In the genomic region with DNA sequence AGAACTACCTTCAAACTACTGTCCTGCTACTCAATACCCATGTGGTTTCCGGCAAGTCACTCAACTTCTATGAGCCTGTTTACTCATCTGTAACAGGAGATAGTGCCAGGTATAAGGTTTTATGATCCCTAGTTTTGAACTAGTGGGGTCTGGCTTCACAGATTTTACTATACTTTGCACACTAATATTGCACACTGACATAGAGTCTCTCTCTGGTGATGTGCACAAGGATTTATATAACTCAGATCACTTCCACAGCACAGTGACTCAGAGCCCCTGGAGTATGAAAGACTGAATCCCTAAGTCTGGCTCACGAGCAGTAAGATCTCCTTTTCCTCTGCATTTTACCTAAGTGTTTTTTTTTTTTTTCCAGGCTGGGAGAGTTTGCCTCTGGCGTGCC, we compare ENCODE assay signal across 17 cellular contexts.
A peak's percentile ranks its signal among the peaks of the same experiment; 100 is the strongest.
DNase-seq lines count a peak whose midpoint lies in the region; ATAC-seq, FAIRE-seq and TF ChIP-seq lines count a peak whose summit lies in the region.
"Had no signal": no experiment of that assay in that cellular context is flagged by ENCODE, and none has a peak within 500 bp of the region (broad histone marks: within the 10 kb centered on the region; RNA-seq: fewer than 3 reads in every experiment).

No MANE protein-coding gene starts in this region.

- H2BK120ac ChIP-seq in H1 (replicated peaks; ENCODE audit: low read depth, low read length): no peak overlapping the region
- no peak overlapping the region for H2BK120ac ChIP-seq in mesendoderm (ENCODE audit: low read depth, low read length)

- POLR2A ChIA-PET in PC-3 (lab: Charles Lee; ENCODE audit: unreplicated experiment): interaction anchor here (0.6 to 1.0 kb wide), 5 partner anchors 10 to 113 kb away, joined by 3 to 12 read pairs (median 4); no protein-coding TSS in a partner anchor
- POLR2A ChIA-PET in H1 (lab: Charles Lee; ENCODE audit: partially characterized antibody): interaction anchor here (0.7 to 2.3 kb wide), 3 partner anchors 11 to 314 kb away, joined by 3 to 6 read pairs (median 3); no protein-coding TSS in a partner anchor

- no peak overlapping the region for H4K5ac ChIP-seq in H1 (ENCODE audit: insufficient read length, low read depth, low read length)
- H4K5ac ChIP-seq in mesendoderm (ENCODE audit: low read length): no peak overlapping the region

- H4K91ac ChIP-seq in H1 (replicated peaks; ENCODE audit: insufficient read length, low read length): no peak overlapping the region

- H3K27me3 ChIP-seq in PC-3 (ENCODE audit: low read length): no peaks in the 10 kb centered on the region
- H3K27me3 ChIP-seq in H1 (replicated peaks in 1 of 4; ENCODE audit: control insufficient read depth in 3 of 4, extremely low read depth in 1 of 4, insufficient read depth in 3 of 4, low read length in 3 of 4): no peaks in the 10 kb centered on the region
- no peaks in the 10 kb centered on the region for H3K27me3 ChIP-seq in mesendoderm (ENCODE audit: insufficient read depth, low read length, poor library complexity)
- no peaks in the 10 kb centered on the region for H3K27me3 ChIP-seq in esophagus squamous epithelium

- H3K4me3 ChIP-seq in PC-3 (ENCODE audit: low read length): peak overlapping the region; percentile 50
- H3K4me3 ChIP-seq in H1 (ENCODE audit: extremely low read depth in 1 of 4, insufficient read depth in 2 of 4, low read depth in 3 of 4, low read length in 4 of 4): no peak overlapping the region
- no peak overlapping the region for H3K4me3 ChIP-seq in mesendoderm (ENCODE audit: low read length)
- H3K4me3 ChIP-seq in esophagus squamous epithelium: no peak overlapping the region

- in situ Hi-C loops in Caki2 (cut with HindIII; ENCODE audit: low pct_unique_long_range_greater_than_20kb, low sequenced_read_pairs): no loop called here

- no peaks in the 10 kb centered on the region; the same call in 1 of the 2 replicates for H3K23me2 ChIP-seq in H1 (ENCODE audit: low read depth, low read length)

- no peak for FAIRE-seq in H1 (lab: Jason Lieb, UNC)

- no peaks in the 10 kb centered on the region for H3K79me1 ChIP-seq in H1 (ENCODE audit: low read depth, low read length)
- no peaks in the 10 kb centered on the region for H3K79me1 ChIP-seq in mesendoderm (ENCODE audit: low read length)

- no peak overlapping the region for H3K18ac ChIP-seq in H1 (ENCODE audit: extremely low read depth, low read length)
- H3K18ac ChIP-seq in mesendoderm (ENCODE audit: low read length): peak overlapping the region; percentile 87

- peak overlapping the region; percentile 81 for H3K4me2 ChIP-seq in PC-3 (ENCODE audit: low read length)
- no peak overlapping the region for H3K4me2 ChIP-seq in H1 (ENCODE audit: insufficient read depth in 1 of 2, low read depth in 2 of 2, low read length in 2 of 2)
- H3K4me2 ChIP-seq in mesendoderm (ENCODE audit: low read length): no peak overlapping the region

- no peak overlapping the region for H2BK5ac ChIP-seq in H1 (ENCODE audit: low read depth, low read length)
- no peak overlapping the region for H2BK5ac ChIP-seq in mesendoderm (ENCODE audit: low read length)

- H3K23ac ChIP-seq in H1 (ENCODE audit: insufficient read length): no peak overlapping the region
- H3K23ac ChIP-seq in mesendoderm (ENCODE audit: low read length): no peak overlapping the region

- H2BK15ac ChIP-seq in H1 (ENCODE audit: low read length) (no peak overlapping the region), mesendoderm (replicated peaks; ENCODE audit: low read depth) (no peak overlapping the region)

- TF ChIP-seq POLR2A in H1 (IDR thresholded peaks at IDR 0.05; ENCODE audit: control extremely low read depth in 1 of 2, low read depth in 2 of 2, low read length in 2 of 2) (no peak), esophagus squamous epithelium (IDR thresholded peaks at IDR 0.05) (no peak)

- no peak overlapping the region for H3K56ac ChIP-seq in H1 (replicated peaks; ENCODE audit: insufficient read length, low read depth, low read length)
- H3K56ac ChIP-seq in mesendoderm (ENCODE audit: low read length): no peak overlapping the region

- H3K27ac ChIP-seq in PC-3 (ENCODE audit: low read length) (peak overlapping the region; percentile 97), H1 (ENCODE audit: low read depth, low read length) (no peak overlapping the region), mesendoderm (ENCODE audit: low read depth, low read length) (no peak overlapping the region), esophagus squamous epithelium (peak overlapping the region in 2 of 4 donors; percentile 1 to 43), substantia nigra (ENCODE audit: low read depth, low read length, poor library complexity, severe bottlenecking) (no peak overlapping the region)

- H3K9me2 ChIP-seq in PC-3 (replicated peaks; ENCODE audit: low read length): no peaks in the 10 kb centered on the region

- intact Hi-C loops in PC-3 (cut with micrococcal nuclease): loop anchor here (1.0 to 10.0 kb wide), 3 partner anchors 56 to 493 kb away; no protein-coding TSS in a partner anchor
- intact Hi-C loops in esophagus squamous epithelium (cut with DNase I): no loop called here

- WGBS in H1 (ENCODE audit: extremely low coverage in 1 of 2, insufficient coverage in 1 of 2, insufficient read length in 1 of 2, insufficient replicate concordance in 2 of 2, low coverage in 1 of 2, low lambda C conversion rate in 2 of 2, missing lambda C conversion rate in 1 of 2), 2 experiments: 89% methylated on average over 3 of the region's 3 CpGs; no CpG with 5 or more reads in 1 of the 2 experiments
- no CpG with 5 or more reads among the region's 3 CpGs for WGBS in mesendoderm (ENCODE audit: extremely low coverage, insufficient coverage, low lambda C conversion rate)
- 51 to 54% methylated on average over 3 of the region's 3 CpGs for WGBS in esophagus squamous epithelium, 2 donors

- H3K9me3 ChIP-seq in PC-3 (ENCODE audit: low read length) (no peaks in the 10 kb centered on the region), H1 (ENCODE audit: insufficient read depth in 2 of 2, low read depth in 1 of 2, low read length in 1 of 2) (no peaks in the 10 kb centered on the region), esophagus squamous epithelium (no peaks in the 10 kb centered on the region)

- no peak for TF ChIP-seq RAD21 in H1 (IDR thresholded peaks at IDR 0.05 in 1 of 2, conservative IDR thresholded peaks at IDR 0.05 in 1 of 2; ENCODE audit: low read depth in 2 of 2, low read length in 2 of 2)

- H3K79me2 ChIP-seq in PC-3 (ENCODE audit: low read length) (no peaks in the 10 kb centered on the region), H1 (ENCODE audit: control insufficient read depth in 1 of 2, insufficient read depth in 2 of 2, low read length in 2 of 2) (no peaks in the 10 kb centered on the region), mesendoderm (ENCODE audit: control insufficient read depth, insufficient read depth, low read length) (no peaks in the 10 kb centered on the region)

- no peak overlapping the region for H3K4ac ChIP-seq in H1 (replicated peaks; ENCODE audit: insufficient read length, low read depth, low read length)
- no peak overlapping the region for H3K4ac ChIP-seq in mesendoderm (ENCODE audit: low read depth, low read length)

- TF ChIP-seq CTCF in PC-3 (conservative IDR thresholded peaks at IDR 0.05; ENCODE audit: low read depth, low read length) (no peak), H1 (IDR thresholded peaks at IDR 0.05; ENCODE audit: control extremely low read depth in 1 of 3, insufficient read depth in 1 of 3, low read depth in 1 of 3, low read length in 3 of 3) (no peak), esophagus squamous epithelium (IDR thresholded peaks at IDR 0.05) (no peak)

- H3K9ac ChIP-seq in PC-3 (ENCODE audit: low read length) (peak overlapping the region; percentile 73), H1 (replicated peaks in 1 of 4; ENCODE audit: extremely low read depth in 1 of 4, low read depth in 3 of 4, low read length in 3 of 4) (no peak overlapping the region), mesendoderm (ENCODE audit: low read length) (no peak overlapping the region)

- H3K4me1 ChIP-seq in PC-3 (ENCODE audit: insufficient read depth, low read length): peaks cover 75% of the 10 kb centered on the region
- no peaks in the 10 kb centered on the region for H3K4me1 ChIP-seq in H1 (replicated peaks in 1 of 4; ENCODE audit: control insufficient read depth in 3 of 4, insufficient read depth in 4 of 4, low read length in 3 of 4)
- peaks cover 6% of the 10 kb centered on the region for H3K4me1 ChIP-seq in mesendoderm (ENCODE audit: control insufficient read depth, low read depth, low read length)
- peaks cover 0 to 53% (median 17%) of the 10 kb centered on the region in 3 donors for H3K4me1 ChIP-seq in esophagus squamous epithelium

- no peak for TF ChIP-seq EP300 in H1 (IDR thresholded peaks at IDR 0.05; ENCODE audit: borderline replicate concordance in 1 of 2, low read depth in 2 of 2, low read length in 2 of 2)

- H3K36me3 ChIP-seq in PC-3 (ENCODE audit: low read depth, low read length): no peaks in the 10 kb centered on the region
- H3K36me3 ChIP-seq in H1 (ENCODE audit: control insufficient read depth in 2 of 4, insufficient read depth in 4 of 4, low read length in 3 of 4): no peaks in the 10 kb centered on the region
- no peaks in the 10 kb centered on the region for H3K36me3 ChIP-seq in mesendoderm (ENCODE audit: control insufficient read depth, insufficient read depth, low read length)
- H3K36me3 ChIP-seq in esophagus squamous epithelium: no peaks in the 10 kb centered on the region

- peaks cover 19% of the 10 kb centered on the region for H3F3A ChIP-seq in PC-3 (ENCODE audit: low read length, unreplicated experiment)

- H2AFZ ChIP-seq in PC-3 (ENCODE audit: low read length) (peak overlapping the region; percentile 23; the same call in 1 of the 2 replicates), H1 (ENCODE audit: low read length) (no peak overlapping the region)

- BruUV-seq in PC-3 (replicated peaks; lab: Mats Ljungman, UMichigan): TSS peak; percentile 74

- H2AK5ac ChIP-seq in H1 (ENCODE audit: low read depth, low read length) (no peak overlapping the region), mesendoderm (ENCODE audit: low read length) (no peak overlapping the region)

- CTCF ChIA-PET in PC-3 (lab: Charles Lee): interaction anchor here (0.7 kb wide), 1 partner anchor 104 kb away, joined by 3 read pairs; no protein-coding TSS in a partner anchor
- CTCF ChIA-PET in H1 (lab: Charles Lee; ENCODE audit: partially characterized antibody): interaction anchor here (0.6 to 1.4 kb wide), 4 partner anchors 11 to 159 kb away, joined by 3 to 4 read pairs (median 4); no protein-coding TSS in a partner anchor

- H2BK20ac ChIP-seq in H1 (ENCODE audit: low read length): no peak overlapping the region

- H2BK12ac ChIP-seq in H1 (ENCODE audit: low read depth, low read length): no peak overlapping the region

- H3K14ac ChIP-seq in H1 (ENCODE audit: insufficient read length): peak overlapping the region; percentile 50

- H4K8ac ChIP-seq in H1 (ENCODE audit: extremely low read depth, insufficient read depth, low read length): no peak overlapping the region
- H4K8ac ChIP-seq in mesendoderm (ENCODE audit: low read depth, low read length): no peak overlapping the region

- ATAC-seq in PC-3 (peak; percentile 43), HG03039 (IDR thresholded peaks at IDR 0.05; ENCODE audit: unreplicated experiment) (no peak)
- ATAC-seq: effector memory CD8-positive, alpha-beta T cell had no signal

- H4K20me1 ChIP-seq in PC-3 (ENCODE audit: low read length) (no peaks in the 10 kb centered on the region), H1 (replicated peaks in 1 of 2; ENCODE audit: control insufficient read depth in 1 of 2, insufficient read depth in 2 of 2, low read length in 2 of 2) (peaks cover 0 to 2% of the 10 kb centered on the region in 2 experiments)

- peak; percentile 47 for DNase-seq in Caki2 (ENCODE audit: low read depth)
- DNase-seq in PC-3: peak; percentile 64
- DNase-seq in H1 (ENCODE audit: low read depth in 1 of 2, low spot score in 2 of 2): no peak
- DNase-seq in mesendoderm: no peak
- no peak for DNase-seq in GM19240 (ENCODE audit: insufficient read length, low spot score)
- no peak for DNase-seq in esophagus squamous epithelium (lab: John Stamatoyannopoulos, UW)
- no peak for DNase-seq in substantia nigra (lab: John Stamatoyannopoulos, UW)
- DNase-seq: activated CD4-positive, alpha-beta T cell treated with anti-CD3 and anti-CD28 coated beads for 4 hours; activated T-cell treated with anti-CD3 and anti-CD28 coated beads, Interleukin-2, amount 50 U/mL, for 48 hours; aorta; C1 segment of cervical spinal cord; effector memory CD8-positive, alpha-beta T cell; NCI-H2171; stimulated activated CD4-positive, alpha-beta T cell treated with anti-CD3 and anti-CD28 coated beads, Interleukin-4, amount 100 ng/mL, for 1 hour; stimulated activated naive CD4-positive, alpha-beta T cell; SW 1271 had no signal

Comparison
In these comparisons a context has a peak if more than half of its experiments do, and no peak if none do; other contexts are left out.
1. DNase-seq: peak in Caki2 (single experiment) and PC-3 (single experiment); none in H1 (0 of 2), mesendoderm (single experiment), GM19240 (single experiment), esophagus squamous epithelium (single experiment) and substantia nigra (0 of 49).